In the genomic region with DNA sequence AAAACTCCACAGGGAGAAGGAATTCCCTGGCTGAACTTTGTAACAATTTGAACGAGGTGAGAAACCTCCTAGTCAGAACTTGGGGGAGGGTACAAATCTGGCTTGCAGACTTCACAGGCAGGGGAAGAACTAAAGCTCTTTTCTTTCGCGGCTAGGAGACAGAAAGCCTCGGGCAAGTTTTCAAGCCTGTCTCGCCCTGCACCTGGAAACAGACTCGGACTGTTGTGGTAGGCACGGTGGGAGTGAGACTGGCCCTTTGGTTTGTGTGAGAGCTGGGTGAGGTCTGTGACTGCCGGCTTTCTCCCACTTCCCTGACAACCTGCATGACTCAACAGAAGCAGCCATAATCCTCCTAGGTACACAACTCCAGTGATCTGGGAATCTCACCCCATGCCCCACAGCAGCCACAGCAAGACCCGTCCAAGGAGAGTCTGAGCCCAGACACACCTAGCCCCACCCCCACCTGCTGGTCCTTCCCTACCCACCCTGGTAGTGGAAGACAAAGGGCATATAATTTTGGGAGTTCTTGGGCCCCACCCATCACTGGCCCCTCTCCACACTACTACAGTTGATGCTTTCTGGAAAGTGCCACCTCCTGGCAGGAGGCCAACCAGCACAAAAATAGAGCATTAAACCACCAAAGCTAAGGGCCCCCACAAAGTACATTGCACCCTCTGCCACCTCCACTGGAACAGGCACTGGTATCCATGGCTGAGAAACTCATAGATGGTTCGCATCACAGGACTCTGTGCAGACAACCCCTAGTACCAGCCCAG, we compare ENCODE assay signal across 14 cellular contexts.
A peak's percentile ranks its signal among the peaks of the same experiment; 100 is the strongest.
DNase-seq lines count a peak whose midpoint lies in the region; ATAC-seq and TF ChIP-seq lines count a peak whose summit lies in the region.
"Had no signal": no experiment of that assay in that cellular context is flagged by ENCODE, and none has a peak within 500 bp of the region (broad histone marks: within the 10 kb centered on the region; RNA-seq: fewer than 3 reads in every experiment).

No MANE protein-coding gene starts in this region.

- TF ChIP-seq CTCF in brain microvascular endothelial cell (IDR thresholded peaks at IDR 0.05; ENCODE audit: low read depth, low read length, missing control alignments): no peak

- H3K79me2 ChIP-seq in Karpas-422 (ENCODE audit: low read length): no peaks in the 10 kb centered on the region

- no peaks in the 10 kb centered on the region for H4K20me1 ChIP-seq in Karpas-422 (ENCODE audit: insufficient read depth, low read depth, low read length)

- no peaks in the 10 kb centered on the region for H3K9me3 ChIP-seq in Karpas-422 (ENCODE audit: low read length)
- H3K9me3 ChIP-seq: prostate gland had no signal

- H3K9ac ChIP-seq in Karpas-422 (ENCODE audit: low read length): no peak overlapping the region

- no peaks in the 10 kb centered on the region for H3K9me2 ChIP-seq in Karpas-422 (replicated peaks; ENCODE audit: insufficient read depth, low read length)

- no peak overlapping the region for H3K27ac ChIP-seq in Karpas-422 (ENCODE audit: low read length)
- no peak overlapping the region for H3K27ac ChIP-seq in brain microvascular endothelial cell
- H3K27ac ChIP-seq: prostate gland had no signal

- no peak; the same call in 2 of the 3 replicates for ATAC-seq in SK-N-SH treated with all-trans-retinoic acid at 6 μM for 48 hours

- in situ Hi-C loops in brain microvascular endothelial cell (cut with HindIII; ENCODE audit: low pct_ligation_motif_present, low sequenced_read_pairs): no loop called here

- H2AFZ ChIP-seq in Karpas-422 (ENCODE audit: low read length): no peak overlapping the region

- H3K4me2 ChIP-seq in Karpas-422 (ENCODE audit: low read depth, low read length, poor library complexity, severe bottlenecking): no peak overlapping the region

- H3K36me3 ChIP-seq in Karpas-422 (ENCODE audit: insufficient read depth, low read length) (no peaks in the 10 kb centered on the region), brain microvascular endothelial cell (replicated peaks) (no peaks in the 10 kb centered on the region)
- H3K36me3 ChIP-seq: prostate gland had no signal

- DNase-seq in A172 (ENCODE audit: low spot score) (peak; percentile 16), Karpas-422 (peak; percentile 23), brain microvascular endothelial cell (no peak), islet precursor cell (peak; percentile 99), NCI-H146 (lab: John Stamatoyannopoulos, UW) (no peak), NCI-H2227 treated with DMSO at 0.1 percent for 48 hours (lab: John Stamatoyannopoulos, UW) (no peak)
- no peak for DNase-seq in stimulated activated CD4-positive, alpha-beta T cell treated with anti-CD3 and anti-CD28 coated beads, Interleukin-4, amount 100 ng/mL, for 4 hours
- DNase-seq: activated CD4-positive, alpha-beta T cell treated with anti-CD3 and anti-CD28 coated beads, Interleukin-2, amount 50 U/mL, for 4 hours; activated effector memory CD4-positive, alpha-beta T cell treated with Interleukin-2 at 50 U/mL for 16 hours; hypothalamus; OCI-M1; stimulated activated CD4-positive, alpha-beta T cell treated with anti-CD3 and anti-CD28 coated beads, Interleukin-2, amount 100 ng/mL, for 24 hours had no signal

- H3K4me3 ChIP-seq in Karpas-422 (ENCODE audit: low read length): no peak overlapping the region
- H3K4me3 ChIP-seq in brain microvascular endothelial cell (ENCODE audit: low read depth, low read length): peak overlapping the region; percentile 9
- H3K4me3 ChIP-seq: prostate gland had no signal

- no peaks in the 10 kb centered on the region for H3K4me1 ChIP-seq in Karpas-422 (ENCODE audit: low read length)
- H3K4me1 ChIP-seq: prostate gland had no signal

- H3K27me3 ChIP-seq in Karpas-422 (ENCODE audit: low read length) (no peaks in the 10 kb centered on the region), brain microvascular endothelial cell (replicated peaks) (no peaks in the 10 kb centered on the region)

TF ChIP-seq in SK-N-SH treated with all-trans-retinoic acid at 6 μM for 48 hours, 23 proteins besides CTCF, POLR2A, EP300 and RAD21 (continues in another document):
- TF ChIP-seq GLIS3 (CRISPR knock-in tag; IDR thresholded peaks at IDR 0.05) (no peak), SNAI2 (CRISPR knock-in tag; IDR thresholded peaks at IDR 0.05) (no peak), CSRNP3 (CRISPR knock-in tag; IDR thresholded peaks at IDR 0.05) (no peak), CSDC2 (CRISPR knock-in tag; IDR thresholded peaks at IDR 0.05) (no peak), TSHZ2 (CRISPR knock-in tag; IDR thresholded peaks at IDR 0.05) (no peak), CREB5 (CRISPR knock-in tag; IDR thresholded peaks at IDR 0.05; ENCODE audit: low read depth) (no peak), ESRRG (CRISPR knock-in tag; IDR thresholded peaks at IDR 0.05) (no peak), RARB (CRISPR knock-in tag; IDR thresholded peaks at IDR 0.05) (no peak), OSR1 (CRISPR knock-in tag; IDR thresholded peaks at IDR 0.05) (no peak)
- TF ChIP-seq, protein P1, sequence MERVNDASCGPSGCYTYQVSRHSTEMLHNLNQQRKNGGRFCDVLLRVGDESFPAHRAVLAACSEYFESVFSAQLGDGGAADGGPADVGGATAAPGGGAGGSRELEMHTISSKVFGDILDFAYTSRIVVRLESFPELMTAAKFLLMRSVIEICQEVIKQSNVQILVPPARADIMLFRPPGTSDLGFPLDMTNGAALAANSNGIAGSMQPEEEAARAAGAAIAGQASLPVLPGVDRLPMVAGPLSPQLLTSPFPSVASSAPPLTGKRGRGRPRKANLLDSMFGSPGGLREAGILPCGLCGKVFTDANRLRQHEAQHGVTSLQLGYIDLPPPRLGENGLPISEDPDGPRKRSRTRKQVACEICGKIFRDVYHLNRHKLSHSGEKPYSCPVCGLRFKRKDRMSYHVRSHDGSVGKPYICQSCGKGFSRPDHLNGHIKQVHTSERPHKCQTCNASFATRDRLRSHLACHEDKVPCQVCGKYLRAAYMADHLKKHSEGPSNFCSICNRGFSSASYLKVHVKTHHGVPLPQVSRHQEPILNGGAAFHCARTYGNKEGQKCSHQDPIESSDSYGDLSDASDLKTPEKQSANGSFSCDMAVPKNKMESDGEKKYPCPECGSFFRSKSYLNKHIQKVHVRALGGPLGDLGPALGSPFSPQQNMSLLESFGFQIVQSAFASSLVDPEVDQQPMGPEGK (CRISPR knock-in tag; IDR thresholded peaks at IDR 0.05; ENCODE audit: borderline replicate concordance): no peak

Comparison
In these comparisons a context has a peak if more than half of its experiments do, and no peak if none do; other contexts are left out.
1. DNase-seq: peak in A172 (single experiment), Karpas-422 (single experiment) and islet precursor cell (single experiment); none in brain microvascular endothelial cell (single experiment), NCI-H146 (single experiment), NCI-H2227 treated with DMSO at 0.1 percent for 48 hours (single experiment) and stimulated activated CD4-positive, alpha-beta T cell treated with anti-CD3 and anti-CD28 coated beads, Interleukin-4, amount 100 ng/mL, for 4 hours (0 of 2).